ENCODE assay signal across 26 cellular contexts in the genomic region with DNA sequence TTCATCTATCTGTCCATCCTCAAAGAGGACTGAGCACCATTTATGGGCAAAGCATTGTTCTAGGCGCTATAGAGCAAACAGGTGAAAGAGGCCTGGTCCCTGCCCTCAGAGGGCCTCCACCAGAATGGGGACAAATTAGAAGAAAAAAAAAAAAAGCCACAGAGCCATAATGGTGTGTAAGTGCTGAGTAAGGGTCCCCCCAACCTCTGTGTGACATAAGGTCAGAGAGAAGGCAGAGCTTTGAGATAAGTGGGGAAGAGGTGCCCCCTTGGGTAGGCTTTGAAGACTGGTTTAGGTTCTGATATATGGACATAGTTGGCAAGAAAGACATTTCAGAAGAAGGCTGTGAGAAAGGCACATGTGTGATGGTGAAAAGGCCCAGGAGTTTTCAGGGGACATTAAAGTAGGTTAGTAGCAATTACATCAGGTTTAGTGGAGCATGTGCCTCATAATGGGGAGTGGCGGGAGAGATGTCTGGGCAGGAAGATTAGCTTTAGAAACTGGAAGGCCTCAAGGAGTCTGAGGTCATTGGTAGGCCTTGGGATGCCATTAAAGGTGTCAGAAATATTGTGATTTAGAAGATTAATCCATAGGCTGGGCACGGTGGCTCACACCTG. TPM values are rescaled to one million over a fixed set of nuclear protein-coding genes. Genes with fewer than 3 reads are reported as not detected.
A peak's percentile ranks its signal among the peaks of the same experiment; 100 is the strongest.
DNase-seq lines count a peak whose midpoint lies in the region; ATAC-seq, FAIRE-seq and TF ChIP-seq lines count a peak whose summit lies in the region.
"Had no signal": no experiment of that assay in that cellular context is flagged by ENCODE, and none has a peak within 500 bp of the region (broad histone marks: within the 10 kb centered on the region; RNA-seq: fewer than 3 reads in every experiment).

No MANE protein-coding gene starts in this region.

- no peaks in the 10 kb centered on the region for H3K9me3 Mint-ChIP-seq in activated T-cell treated with anti-CD3 and anti-CD28 coated beads, Interleukin-2, amount 50 U/mL, for 24 hours
- H3K9me3 Mint-ChIP-seq: HFFc6, immature natural killer cell, T-cell had no signal

- SMC1A ChIA-PET in GM12878 (lab: Charles Lee; ENCODE audit: uncharacterized antibody, unreplicated experiment): interaction anchor here (0.6 kb wide), 1 partner anchor 44 kb away, joined by 3 read pairs; no protein-coding TSS in a partner anchor

- H3K4me1 ChIP-seq in GM12878 (ENCODE audit: control insufficient read depth, insufficient read depth, low read length): no peaks in the 10 kb centered on the region
- peaks cover 3% of the 10 kb centered on the region for H3K4me1 ChIP-seq in osteoblast (ENCODE audit: insufficient read depth, low read length)
- H3K4me1 ChIP-seq: A549, BE2C, SJCRH30 had no signal

- RAD21 ChIA-PET in GM12878 (lab: Charles Lee; ENCODE audit: unreplicated experiment): no interaction called here

- TF ChIP-seq RAD21 in GM12878 (IDR thresholded peaks at IDR 0.05; ENCODE audit: insufficient read depth, low read depth, low read length): no peak

- TSS peak; percentile 31 for BruUV-seq in GM12878 (replicated peaks; lab: Mats Ljungman, UMichigan)

- peaks cover 82% of the 10 kb centered on the region for H3K36me3 Mint-ChIP-seq in activated T-cell treated with anti-CD3 and anti-CD28 coated beads, Interleukin-2, amount 50 U/mL, for 24 hours (ENCODE audit: low read depth)

- no peaks in the 10 kb centered on the region for H3K27me3 Mint-ChIP-seq in activated T-cell treated with anti-CD3 and anti-CD28 coated beads, Interleukin-2, amount 50 U/mL, for 24 hours
- H3K27me3 Mint-ChIP-seq: T-cell had no signal

- POLR2A ChIA-PET in GM12878 (lab: Charles Lee): interaction anchor here (0.6 kb wide), 1 partner anchor 130 kb away, joined by 3 read pairs; no protein-coding TSS in a partner anchor

- no peak for TF ChIP-seq POLR2A in GM12878 (IDR thresholded peaks at IDR 0.05; ENCODE audit: low read depth, low read length)

- FAIRE-seq in GM12878 (lab: Jason Lieb, UNC) (no peak), GM19239 (lab: Jason Lieb, UNC) (no peak)
- FAIRE-seq: A549, endothelial cell of umbilical vein had no signal

- peak overlapping the region; percentile 19 for H3K27ac Mint-ChIP-seq in activated T-cell treated with anti-CD3 and anti-CD28 coated beads, Interleukin-2, amount 50 U/mL, for 24 hours

- no peak for TF ChIP-seq EP300 in GM12878 (IDR thresholded peaks at IDR 0.05; ENCODE audit: borderline replicate concordance in 1 of 2, control insufficient read depth in 1 of 2, low read depth in 2 of 2, low read length in 2 of 2)

- no peaks in the 10 kb centered on the region; the same call in 1 of the 2 replicates for H3K79me2 ChIP-seq in GM12878 (ENCODE audit: control insufficient read depth, insufficient read depth, low read length)
- no peaks in the 10 kb centered on the region for H3K79me2 ChIP-seq in osteoblast (ENCODE audit: insufficient read depth, low read length)

- H3K36me3 ChIP-seq in GM12878 (ENCODE audit: control insufficient read depth in 2 of 2, insufficient read depth in 2 of 2, low read length in 1 of 2) (peaks cover 0 to 5% of the 10 kb centered on the region in 2 experiments; a peak in 3 of 4 replicates), osteoblast (ENCODE audit: insufficient read depth, low read length) (peaks cover 58% of the 10 kb centered on the region)
- H3K36me3 ChIP-seq: SJCRH30 had no signal

- H3K9me3 ChIP-seq in GM12878 (replicated peaks; ENCODE audit: control insufficient read depth, insufficient read depth, low read length): no peaks in the 10 kb centered on the region
- no peaks in the 10 kb centered on the region for H3K9me3 ChIP-seq in osteoblast (ENCODE audit: low read depth, low read length)
- H3K9me3 ChIP-seq: A549, BE2C, SJCRH30 had no signal

- H3K4me3 ChIP-seq in GM12878: no peak overlapping the region
- no peak overlapping the region for H3K4me3 ChIP-seq in osteoblast (ENCODE audit: insufficient read depth, low read length)
- H3K4me3 ChIP-seq: A549, dorsolateral prefrontal cortex, SJCRH30 had no signal

- H4K20me1 ChIP-seq in GM12878 (ENCODE audit: control insufficient read depth, insufficient read depth) (no peaks in the 10 kb centered on the region; the same call in 1 of the 2 replicates), osteoblast (ENCODE audit: insufficient read depth, low read length) (no peaks in the 10 kb centered on the region)

- CTCF ChIA-PET in GM12878 (lab: Yijun Ruan, JAX): interaction anchor here (1.0 to 1.1 kb wide), 3 partner anchors 11 to 69 kb away, joined by 3 read pairs; no protein-coding TSS in a partner anchor

- H3K27me3 ChIP-seq in GM12878 (replicated peaks in 1 of 2; ENCODE audit: control insufficient read depth in 2 of 2, insufficient read depth in 2 of 2, low read length in 1 of 2) (no peaks in the 10 kb centered on the region), osteoblast (ENCODE audit: insufficient read depth, low read length) (no peaks in the 10 kb centered on the region)
- H3K27me3 ChIP-seq: BE2C, dorsolateral prefrontal cortex, SJCRH30 had no signal

- intact Hi-C loops in GM12878 (cut with micrococcal nuclease; ENCODE audit: unreplicated experiment): no loop called here

- no peak overlapping the region for H3K4me2 ChIP-seq in GM12878 (ENCODE audit: control insufficient read depth, insufficient read depth)
- no peak overlapping the region for H3K4me2 ChIP-seq in osteoblast (ENCODE audit: insufficient read depth, low read length)
- H3K4me2 ChIP-seq: A549 had no signal

- no peak overlapping the region for H3K9ac ChIP-seq in GM12878 (ENCODE audit: control insufficient read depth, insufficient read depth, low read length)

- H3K27ac ChIP-seq in GM12878 (ENCODE audit: control insufficient read depth, insufficient read depth) (no peak overlapping the region), osteoblast (ENCODE audit: low read depth, low read length) (no peak overlapping the region)
- H3K27ac ChIP-seq: A549, dorsolateral prefrontal cortex, HL-60, SJCRH30 had no signal

- H3K4me1 Mint-ChIP-seq in activated T-cell treated with anti-CD3 and anti-CD28 coated beads, Interleukin-2, amount 50 U/mL, for 24 hours (ENCODE audit: low read depth): peaks cover 3% of the 10 kb centered on the region
- H3K4me1 Mint-ChIP-seq: immature natural killer cell had no signal

- H2AFZ ChIP-seq in GM12878 (ENCODE audit: control insufficient read depth, low read depth, low read length) (no peak overlapping the region), osteoblast (ENCODE audit: low read length) (no peak overlapping the region)

- in situ Hi-C loops in GM13976 (cut with MboI; ENCODE audit: low sequenced_read_pairs, unreplicated experiment) (no loop called here), GM12878 (cut with MboI) (no loop called here)

- TF ChIP-seq CTCF in GM13976 (IDR thresholded peaks at IDR 0.05; ENCODE audit: borderline replicate concordance, control extremely low read depth, extremely low read depth, insufficient read depth, missing control alignments) (no peak), GM12878 (IDR thresholded peaks at IDR 0.05 in 2 of 3, conservative IDR thresholded peaks at IDR 0.05 in 1 of 3; ENCODE audit: control insufficient read depth in 2 of 3, extremely low read depth in 1 of 3, insufficient read depth in 1 of 3, low read depth in 3 of 3, low read length in 3 of 3) (no peak), osteoblast (IDR thresholded peaks at IDR 0.05; ENCODE audit: extremely low read depth, low read depth, low read length) (no peak)

- ATAC-seq in GM12878: no peak
- no peak for ATAC-seq in GM19397 (IDR thresholded peaks at IDR 0.05; ENCODE audit: unreplicated experiment)
- ATAC-seq: A549; activated CD4-positive, CD25-positive, alpha-beta regulatory T cell treated with anti-CD3 and anti-CD28 coated beads, Interleukin-2, amount 50 U/mL, for 24 hours; T-cell had no signal

- H3K4me3 Mint-ChIP-seq in activated T-cell treated with anti-CD3 and anti-CD28 coated beads, Interleukin-2, amount 50 U/mL, for 24 hours: no peak overlapping the region
- H3K4me3 Mint-ChIP-seq: HFFc6, immature natural killer cell, T-cell had no signal

- 98% methylated on average over 3 of the region's 3 CpGs for WGBS in GM12878 (ENCODE audit: insufficient coverage, insufficient replicate concordance, low lambda C conversion rate, missing lambda C conversion rate)

- no peak for DNase-seq in activated T-cell treated with anti-CD3 and anti-CD28 coated beads, Interleukin-2, amount 50 U/mL, for 24 hours
- no peak for DNase-seq in activated T-cell treated with anti-CD3 and anti-CD28 coated beads for 4 hours
- peak; percentile 10 for DNase-seq in GM13976 (ENCODE audit: low spot score)
- no peak for DNase-seq in GM12878 (ENCODE audit: low read depth, low spot score)
- peak; percentile 66 for DNase-seq in osteoblast (ENCODE audit: insufficient read length, low spot score, missing footprints)
- DNase-seq in NCI-H1694 (lab: John Stamatoyannopoulos, UW): no peak
- DNase-seq in GM19239 (ENCODE audit: insufficient read length, low spot score): no peak
- DNase-seq: BE2C, COR-L47, DMS79, dorsolateral prefrontal cortex, GDM1, HFFc6, immature natural killer cell, NCI-H1417 treated with DMSO at 0.1 percent for 48 hours, NCI-H2081 treated with DMSO at 0.1 percent for 48 hours, NCI-H226, NCI-H69, SJCRH30, T-cell, trophoblast cell had no signal

RNA-seq across cellular contexts. Expression of gene ZBTB9, which starts 15.3 kb away (rescaled TPM):
- total RNA-seq in GM12878 (2013; cell fraction: nucleolus; rRNA removed): 5.1 and 5.5 TPM in 2 replicates
- total RNA-seq in GM12878 (2014; rRNA removed): 5.2 and 6.6 TPM in 2 replicates
- 6.0 and 6.7 TPM in 2 replicates for total RNA-seq in GM12878 (2014; rRNA removed; fragmentation: Illumina TruSeq; extraction: Trizol)
- total RNA-seq in GM12878 (2021): 9.2 and 10.4 TPM in 2 replicates
- 4.1 TPM for polyA plus RNA-seq in GM12878 (2011; ENCODE audit: low read depth)
- polyA plus RNA-seq in GM12878 (2011; rRNA removed): 5.3 and 7.2 TPM in 2 replicates
- 6.0 and 6.9 TPM in 2 replicates for polyA plus RNA-seq in GM12878 (2011; cell fraction: cytosol; rRNA removed)
- 13.4 and 16.9 TPM in 2 replicates for polyA plus RNA-seq in GM12878 (2011; cell fraction: nucleus; rRNA removed)
- 5.6 and 6.3 TPM in 2 replicates for polyA plus RNA-seq in GM12878 (2012)
- polyA plus RNA-seq in GM12878 (2014; fragmentation: Illumina TruSeq; extraction: Trizol): 9.8 and 10.3 TPM in 2 replicates
- polyA plus RNA-seq in GM12878 (2014; fragmentation: Nextera tagmentation; extraction: Ambion mirVana): 1 to 10 TPM; 1.5 to 2.6 TPM
- 6.7 and 7.3 TPM in 2 replicates for polyA plus RNA-seq in GM12878 (2014; rRNA removed)
- polyA plus RNA-seq in GM12878 (2016; fragmentation: Nextera tagmentation; extraction: Ambion mirVana): 10 to 100 TPM; 12.1 to 12.7 TPM
- polyA minus RNA-seq in GM12878 (2011; rRNA and poly(A)+ RNA removed): 9.1 and 9.2 TPM in 2 replicates
- 3.6 and 4.2 TPM in 2 replicates for polyA minus RNA-seq in GM12878 (2011; cell fraction: cytosol; rRNA and poly(A)+ RNA removed)
- polyA minus RNA-seq in GM12878 (2011; cell fraction: nucleus; rRNA and poly(A)+ RNA removed): 4.5 and 6.2 TPM in 2 replicates
- 4.1 and 4.7 TPM in 2 replicates for total RNA-seq in osteoblast

RNA-seq across cellular contexts. Expression of gene SYNGAP1, which starts 19.2 kb away (rescaled TPM):
- 14.4 and 18.4 TPM in 2 replicates for total RNA-seq in GM12878 (2013; cell fraction: nucleolus; rRNA removed)
- 1.2 and 1.5 TPM in 2 replicates for total RNA-seq in GM12878 (2014; rRNA removed)
- 0.85 and 0.88 TPM in 2 replicates for total RNA-seq in GM12878 (2014; rRNA removed; fragmentation: Illumina TruSeq; extraction: Trizol)
- 5.7 and 9.2 TPM in 2 replicates for total RNA-seq in GM12878 (2021)
- polyA plus RNA-seq in GM12878 (2011; ENCODE audit: low read depth): 3.3 TPM
- polyA plus RNA-seq in GM12878 (2011; rRNA removed): 2.2 and 3.9 TPM in 2 replicates
- polyA plus RNA-seq in GM12878 (2011; cell fraction: cytosol; rRNA removed): 2.7 and 3.4 TPM in 2 replicates
- 60.1 and 82.9 TPM in 2 replicates for polyA plus RNA-seq in GM12878 (2011; cell fraction: nucleus; rRNA removed)
- 8.3 and 9.0 TPM in 2 replicates for polyA plus RNA-seq in GM12878 (2012)
- polyA plus RNA-seq in GM12878 (2014; fragmentation: Illumina TruSeq; extraction: Trizol): 3.1 and 5.7 TPM in 2 replicates
- under 1 TPM; 0.05 to 0.14 TPM for polyA plus RNA-seq in GM12878 (2014; fragmentation: Nextera tagmentation; extraction: Ambion mirVana)
- 6.4 and 9.0 TPM in 2 replicates for polyA plus RNA-seq in GM12878 (2014; rRNA removed)
- under 1 TPM; 0.62 to 0.73 TPM for polyA plus RNA-seq in GM12878 (2016; fragmentation: Nextera tagmentation; extraction: Ambion mirVana)
- polyA minus RNA-seq in GM12878 (2011; rRNA and poly(A)+ RNA removed): 2.5 and 3.1 TPM in 2 replicates
- 1.1 and 2.8 TPM in 2 replicates for polyA minus RNA-seq in GM12878 (2011; cell fraction: cytosol; rRNA and poly(A)+ RNA removed)
- 8.1 and 12.2 TPM in 2 replicates for polyA minus RNA-seq in GM12878 (2011; cell fraction: nucleus; rRNA and poly(A)+ RNA removed)
- total RNA-seq in osteoblast: 6.9 and 8.8 TPM in 2 replicates

RNA-seq across cellular contexts. Expression of gene CUTA, which starts 21.2 kb away (rescaled TPM):
- 31.1 and 35.5 TPM in 2 replicates for total RNA-seq in GM12878 (2013; cell fraction: nucleolus; rRNA removed)
- total RNA-seq in GM12878 (2014; rRNA removed) (201 and 217 TPM in 2 replicates), GM12878 (2014; rRNA removed; fragmentation: Illumina TruSeq; extraction: Trizol) (107 and 118 TPM in 2 replicates), GM12878 (2021) (165 and 173 TPM in 2 replicates), osteoblast (89.3 and 122 TPM in 2 replicates)
- polyA plus RNA-seq in GM12878 (2011; ENCODE audit: low read depth): 161 TPM
- polyA plus RNA-seq in GM12878 (2011; rRNA removed) (95.6 and 137 TPM in 2 replicates), GM12878 (2014; fragmentation: Illumina TruSeq; extraction: Trizol) (62.2 and 102 TPM in 2 replicates), GM12878 (2014; fragmentation: Nextera tagmentation; extraction: Ambion mirVana) (100 to 1,000 TPM; 268 to 293 TPM), GM12878 (2014; rRNA removed) (178 and 203 TPM in 2 replicates), GM12878 (2016; fragmentation: Nextera tagmentation; extraction: Ambion mirVana) (100 to 1,000 TPM; 220 to 226 TPM)
- polyA plus RNA-seq in GM12878 (2011; cell fraction: cytosol; rRNA removed): 225 and 263 TPM in 2 replicates
- polyA plus RNA-seq in GM12878 (2011; cell fraction: nucleus; rRNA removed): 202 and 257 TPM in 2 replicates
- polyA plus RNA-seq in GM12878 (2012): 320 and 324 TPM in 2 replicates
- 110 and 116 TPM in 2 replicates for polyA minus RNA-seq in GM12878 (2011; rRNA and poly(A)+ RNA removed)
- polyA minus RNA-seq in GM12878 (2011; cell fraction: cytosol; rRNA and poly(A)+ RNA removed): 47.1 and 60.9 TPM in 2 replicates
- polyA minus RNA-seq in GM12878 (2011; cell fraction: nucleus; rRNA and poly(A)+ RNA removed): 50.9 and 62.4 TPM in 2 replicates

RNA-seq across cellular contexts. Expression of gene PHF1, which starts 28.3 kb away (rescaled TPM):
- total RNA-seq in GM12878 (2013; cell fraction: nucleolus; rRNA removed): 22.1 and 23.7 TPM in 2 replicates
- total RNA-seq in GM12878 (2014; rRNA removed) (6.5 and 6.8 TPM in 2 replicates), GM12878 (2014; rRNA removed; fragmentation: Illumina TruSeq; extraction: Trizol) (5.5 and 6.5 TPM in 2 replicates), GM12878 (2021) (13.5 and 14.5 TPM in 2 replicates), osteoblast (25.9 and 30.8 TPM in 2 replicates)
- polyA plus RNA-seq in GM12878 (2011; ENCODE audit: low read depth): 17.4 TPM
- polyA plus RNA-seq in GM12878 (2011; rRNA removed) (11.8 and 17.8 TPM in 2 replicates), GM12878 (2014; fragmentation: Illumina TruSeq; extraction: Trizol) (5.9 and 10.3 TPM in 2 replicates), GM12878 (2014; fragmentation: Nextera tagmentation; extraction: Ambion mirVana) (1 to 10 TPM; 1.3 to 2.2 TPM), GM12878 (2014; rRNA removed) (17.3 and 21.4 TPM in 2 replicates), GM12878 (2016; fragmentation: Nextera tagmentation; extraction: Ambion mirVana) (1 to 10 TPM; 3.1 to 3.5 TPM)
- 20.1 and 23.2 TPM in 2 replicates for polyA plus RNA-seq in GM12878 (2011; cell fraction: cytosol; rRNA removed)
- polyA plus RNA-seq in GM12878 (2011; cell fraction: nucleus; rRNA removed): 143 and 159 TPM in 2 replicates
- 32.7 and 39.8 TPM in 2 replicates for polyA plus RNA-seq in GM12878 (2012)
- polyA minus RNA-seq in GM12878 (2011; rRNA and poly(A)+ RNA removed): 16.9 and 18.6 TPM in 2 replicates
- 5.0 and 6.8 TPM in 2 replicates for polyA minus RNA-seq in GM12878 (2011; cell fraction: cytosol; rRNA and poly(A)+ RNA removed)
- 15.6 and 16.6 TPM in 2 replicates for polyA minus RNA-seq in GM12878 (2011; cell fraction: nucleus; rRNA and poly(A)+ RNA removed)

RNA-seq across cellular contexts. Expression of gene KIFC1, which starts 47.5 kb away (rescaled TPM):
- total RNA-seq in GM12878 (2013; cell fraction: nucleolus; rRNA removed): 45.8 and 51.5 TPM in 2 replicates
- 44.5 and 50.3 TPM in 2 replicates for total RNA-seq in GM12878 (2014; rRNA removed)
- 52.9 and 58.5 TPM in 2 replicates for total RNA-seq in GM12878 (2014; rRNA removed; fragmentation: Illumina TruSeq; extraction: Trizol)
- 69.2 and 80.8 TPM in 2 replicates for total RNA-seq in GM12878 (2021)
- polyA plus RNA-seq in GM12878 (2011; ENCODE audit: low read depth): 16.6 TPM
- 60.6 and 69.3 TPM in 2 replicates for polyA plus RNA-seq in GM12878 (2011; rRNA removed)
- polyA plus RNA-seq in GM12878 (2011; cell fraction: cytosol; rRNA removed): 92.5 and 114 TPM in 2 replicates
- polyA plus RNA-seq in GM12878 (2011; cell fraction: nucleus; rRNA removed): 120 and 185 TPM in 2 replicates
- polyA plus RNA-seq in GM12878 (2012): 33.1 and 39.8 TPM in 2 replicates
- polyA plus RNA-seq in GM12878 (2014; fragmentation: Illumina TruSeq; extraction: Trizol): 53.9 and 63.1 TPM in 2 replicates
- polyA plus RNA-seq in GM12878 (2014; fragmentation: Nextera tagmentation; extraction: Ambion mirVana): 1 to 10 TPM; 1.8 to 2.9 TPM
- polyA plus RNA-seq in GM12878 (2014; rRNA removed): 82.6 and 87.4 TPM in 2 replicates
- polyA plus RNA-seq in GM12878 (2016; fragmentation: Nextera tagmentation; extraction: Ambion mirVana): 10 to 100 TPM; 22.6 to 31.0 TPM
- polyA minus RNA-seq in GM12878 (2011; rRNA and poly(A)+ RNA removed): 75.6 and 95.8 TPM in 2 replicates
- polyA minus RNA-seq in GM12878 (2011; cell fraction: cytosol; rRNA and poly(A)+ RNA removed): 37.8 and 41.3 TPM in 2 replicates
- 49.3 and 88.3 TPM in 2 replicates for polyA minus RNA-seq in GM12878 (2011; cell fraction: nucleus; rRNA and poly(A)+ RNA removed)
- 3.2 and 4.0 TPM in 2 replicates for total RNA-seq in osteoblast

Comparison
In these comparisons a context has a peak if more than half of its experiments do, and no peak if none do; other contexts are left out.
1. DNase-seq: peak in GM13976 (single experiment) and osteoblast (single experiment); none in activated T-cell treated with anti-CD3 and anti-CD28 coated beads, Interleukin-2, amount 50 U/mL, for 24 hours (single experiment), activated T-cell treated with anti-CD3 and anti-CD28 coated beads for 4 hours (single experiment), GM12878 (single experiment), NCI-H1694 (single experiment) and GM19239 (single experiment).